In genomic region chr9:4567601-4568000, GRCh38 we compare ENCODE assay signal across 16 cellular contexts.
DNase-seq lines count a peak whose midpoint lies in the region; FAIRE-seq and TF ChIP-seq lines count a peak whose summit lies in the region.
"Had no signal": no experiment of that assay in that cellular context is flagged by ENCODE, and none has a peak within 500 bp of the region (broad histone marks: within the 10 kb centered on the region; RNA-seq: fewer than 3 reads in every experiment).

No MANE protein-coding gene starts in this region.

- no peaks in the 10 kb centered on the region for H3K27me3 Mint-ChIP-seq in activated T-cell treated with anti-CD3 and anti-CD28 coated beads, Interleukin-2, amount 50 U/mL, for 24 hours
- H3K27me3 Mint-ChIP-seq: CD4-positive, alpha-beta memory T cell had no signal

- H3K27ac Mint-ChIP-seq in activated T-cell treated with anti-CD3 and anti-CD28 coated beads, Interleukin-2, amount 50 U/mL, for 24 hours: no peak overlapping the region

- TF ChIP-seq POLR2A in prostate gland (IDR thresholded peaks at IDR 0.05): no peak

- FAIRE-seq in bronchial epithelial cell (lab: Jason Lieb, UNC): no peak
- FAIRE-seq: GM12892, HepG2, HTR-8/SVneo had no signal

- peaks cover 11 to 32% (median 21%) of the 10 kb centered on the region in 11 experiments for H3K9me3 ChIP-seq in BLaER1 treated with 17β-estradiol and CSF1 and Interleukin-3, amounts not matched to agents 10 nM and 100 nM (replicated peaks in 1 of 11)
- no peaks in the 10 kb centered on the region for H3K9me3 ChIP-seq in prostate gland

- DNase-seq in HT1080 (ENCODE audit: low read depth) (peak; percentile 19), bronchial epithelial cell (ENCODE audit: low read depth) (peak; percentile 8), lung microvascular endothelial cell (ENCODE audit: low read depth in 2 of 2) (peak; percentile 26 to 63), prostate gland (ENCODE audit: low spot score) (no peak), NK-92 (lab: John Stamatoyannopoulos, UW; ENCODE audit: unreplicated experiment) (no peak)
- no peak for DNase-seq in activated T-cell treated with anti-CD3 and anti-CD28 coated beads, Interleukin-2, amount 50 U/mL, for 24 hours
- DNase-seq: ACHN; CD4-positive, alpha-beta memory T cell; DMS79 treated with DMSO at 0.1 percent for 48 hours; EL; GDM1 had no signal

- peaks cover 0 to 18% (median 0%) of the 10 kb centered on the region in 11 experiments; a peak in 7 of 22 replicates for H4K20me1 ChIP-seq in BLaER1 treated with 17β-estradiol and CSF1 and Interleukin-3, amounts not matched to agents 10 nM and 100 nM

- no peak overlapping the region for H3K27ac ChIP-seq in BLaER1 treated with 17β-estradiol and CSF1 and Interleukin-3, amounts not matched to agents 10 nM and 100 nM
- H3K27ac ChIP-seq in prostate gland: no peak overlapping the region
- H3K27ac ChIP-seq: C4-2B had no signal

- H3K36me3 ChIP-seq in BLaER1 treated with 17β-estradiol and CSF1 and Interleukin-3, amounts not matched to agents 10 nM and 100 nM: peaks cover 0 to 28% (median 0%) of the 10 kb centered on the region in 11 experiments; a peak in 3 of 22 replicates
- H3K36me3 ChIP-seq in bronchial epithelial cell (ENCODE audit: control insufficient read depth, insufficient read depth, low read length): no peaks in the 10 kb centered on the region
- no peaks in the 10 kb centered on the region for H3K36me3 ChIP-seq in prostate gland

- peaks cover 2% of the 10 kb centered on the region for H3K9me3 Mint-ChIP-seq in activated T-cell treated with anti-CD3 and anti-CD28 coated beads, Interleukin-2, amount 50 U/mL, for 24 hours

- H3K4me1 ChIP-seq in BLaER1 treated with 17β-estradiol and CSF1 and Interleukin-3, amounts not matched to agents 10 nM and 100 nM: peaks cover 0 to 26% (median 19%) of the 10 kb centered on the region in 10 experiments; a peak in 15 of 20 replicates
- H3K4me1 ChIP-seq in prostate gland (replicated peaks): no peaks in the 10 kb centered on the region

- intact Hi-C loops in prostate gland (cut with DNase I): no loop called here

- no peak overlapping the region for H3K4me3 ChIP-seq in BLaER1 treated with 17β-estradiol and CSF1 and Interleukin-3, amounts not matched to agents 10 nM and 100 nM
- H3K4me3 ChIP-seq in bronchial epithelial cell (ENCODE audit: low read depth, low read length) (no peak overlapping the region), prostate gland (no peak overlapping the region)

- TF ChIP-seq CTCF in bronchial epithelial cell (IDR thresholded peaks at IDR 0.05; ENCODE audit: insufficient read depth, low read length, severe bottlenecking) (no peak), prostate gland (IDR thresholded peaks at IDR 0.05) (no peak)

- WGBS in prostate gland: 91% methylated on average over 8 of the region's 8 CpGs

- peaks cover 22% of the 10 kb centered on the region for H3K4me1 Mint-ChIP-seq in activated T-cell treated with anti-CD3 and anti-CD28 coated beads, Interleukin-2, amount 50 U/mL, for 24 hours (ENCODE audit: low read depth)

- H3K9ac ChIP-seq in BLaER1 treated with 17β-estradiol and CSF1 and Interleukin-3, amounts not matched to agents 10 nM and 100 nM: no peak overlapping the region

- peak overlapping the region in 9 of 11 experiments; percentile 11 to 53 (median 21); a peak in 16 of 22 replicates for H3K4me2 ChIP-seq in BLaER1 treated with 17β-estradiol and CSF1 and Interleukin-3, amounts not matched to agents 10 nM and 100 nM

- H3K36me3 Mint-ChIP-seq in activated T-cell treated with anti-CD3 and anti-CD28 coated beads, Interleukin-2, amount 50 U/mL, for 24 hours (ENCODE audit: low read depth): no peaks in the 10 kb centered on the region
- H3K36me3 Mint-ChIP-seq: CD4-positive, alpha-beta memory T cell had no signal

- peaks cover 32 to 81% (median 71%) of the 10 kb centered on the region in 11 experiments for H3K27me3 ChIP-seq in BLaER1 treated with 17β-estradiol and CSF1 and Interleukin-3, amounts not matched to agents 10 nM and 100 nM
- H3K27me3 ChIP-seq in bronchial epithelial cell (ENCODE audit: control insufficient read depth, insufficient read depth, low read length) (no peaks in the 10 kb centered on the region), prostate gland (replicated peaks; ENCODE audit: insufficient read depth) (no peaks in the 10 kb centered on the region)

- H3K4me3 Mint-ChIP-seq in activated T-cell treated with anti-CD3 and anti-CD28 coated beads, Interleukin-2, amount 50 U/mL, for 24 hours: no peak overlapping the region
- H3K4me3 Mint-ChIP-seq: CD4-positive, alpha-beta memory T cell had no signal

Comparison
In these comparisons a context has a peak if more than half of its experiments do, and no peak if none do; other contexts are left out.
1. DNase-seq: peak in HT1080 (single experiment), bronchial epithelial cell (single experiment) and lung microvascular endothelial cell (2 of 2); none in activated T-cell treated with anti-CD3 and anti-CD28 coated beads, Interleukin-2, amount 50 U/mL, for 24 hours (single experiment), prostate gland (single experiment) and NK-92 (single experiment).